Comparison of ENCODE assay signal across 18 cellular contexts in the genomic region with DNA sequence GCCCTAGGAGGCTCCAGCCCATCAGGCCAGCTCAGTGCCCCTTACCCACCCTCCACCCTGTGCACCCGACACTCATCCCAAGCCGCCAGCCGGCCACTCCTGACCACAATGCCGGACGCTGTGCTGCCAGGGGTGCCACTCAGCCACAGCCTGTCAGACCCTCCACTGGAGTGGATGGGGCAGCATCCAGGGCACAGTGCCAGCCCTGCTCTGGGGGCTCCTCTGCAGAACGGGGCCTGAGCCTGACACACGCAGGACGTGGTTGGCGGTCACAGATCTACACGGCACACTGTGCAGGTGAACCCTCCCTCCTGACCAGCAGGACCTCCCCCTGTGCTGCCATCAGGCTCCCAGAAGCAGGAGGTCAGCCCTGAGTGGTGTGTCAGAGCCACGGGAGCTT.
DNase-seq lines count a peak whose midpoint lies in the region; ATAC-seq and TF ChIP-seq lines count a peak whose summit lies in the region.
"Had no signal": no experiment of that assay in that cellular context is flagged by ENCODE, and none has a peak within 500 bp of the region (broad histone marks: within the 10 kb centered on the region; RNA-seq: fewer than 3 reads in every experiment).

No MANE protein-coding gene starts in this region.

- peaks cover 100% of the 10 kb centered on the region for H3K4me1 ChIP-seq in BLaER1
- H3K4me1 ChIP-seq in GM23338 (ENCODE audit: insufficient read depth), result no peaks in the 10 kb centered on the region
- H3K4me1 ChIP-seq in ovary (ENCODE audit: insufficient read depth), result peaks cover 25% of the 10 kb centered on the region

- TF ChIP-seq CTCF in GM23338 (conservative IDR thresholded peaks at IDR 0.05; ENCODE audit: low read depth in 2 of 2) (no peak), ovary (IDR thresholded peaks at IDR 0.05) (no peak)

- no peak for TF ChIP-seq EP300 in ovary (IDR thresholded peaks at IDR 0.05)

- peaks cover 26% of the 10 kb centered on the region for H4K20me1 ChIP-seq in BLaER1
- H4K20me1 ChIP-seq in GM23338 (replicated peaks; ENCODE audit: insufficient read depth), result no peaks in the 10 kb centered on the region

- peak overlapping the region; percentile 81; the same call in 1 of the 2 replicates for H3K27ac Mint-ChIP-seq in GM23338
- H3K27ac Mint-ChIP-seq in effector memory CD8-positive, alpha-beta T cell, result peak overlapping the region; percentile 41 to 93

- H2AFZ ChIP-seq in GM23338, result no peak overlapping the region

- no peak overlapping the region for H3K4me3 Mint-ChIP-seq in GM23338
- no peak overlapping the region for H3K4me3 Mint-ChIP-seq in effector memory CD8-positive, alpha-beta T cell
- H3K4me3 Mint-ChIP-seq: H9 had no signal

- no peak overlapping the region for H3K9ac ChIP-seq in BLaER1
- H3K9ac ChIP-seq: SK-N-SH had no signal

- ATAC-seq in GM23338 (no peak), sciatic nerve (no peak)
- no peak for ATAC-seq in effector memory CD8-positive, alpha-beta T cell (replicated peaks)

- TF ChIP-seq POLR2A in ovary (IDR thresholded peaks at IDR 0.05), result no peak

- peaks cover 19% of the 10 kb centered on the region for H3K36me3 ChIP-seq in BLaER1
- H3K36me3 ChIP-seq in GM23338 (ENCODE audit: insufficient read depth), result no peaks in the 10 kb centered on the region
- H3K36me3 ChIP-seq in ovary, result no peaks in the 10 kb centered on the region

- peaks cover 8% of the 10 kb centered on the region; the same call in 2 of the 3 replicates for H3K36me3 Mint-ChIP-seq in GM23338 (ENCODE audit: low read depth)
- no peaks in the 10 kb centered on the region for H3K36me3 Mint-ChIP-seq in effector memory CD8-positive, alpha-beta T cell (ENCODE audit: insufficient read depth)

- H3K27ac ChIP-seq in BLaER1, result peak overlapping the region; percentile 84; the same call in 1 of the 2 replicates
- H3K27ac ChIP-seq in GM23338 (ENCODE audit: low read depth), result no peak overlapping the region
- peak overlapping the region in 1 of 2 donors; percentile 79 for H3K27ac ChIP-seq in ovary
- H3K27ac ChIP-seq: C4-2B had no signal

- no peaks in the 10 kb centered on the region for H3K79me2 ChIP-seq in GM23338 (replicated peaks; ENCODE audit: insufficient read depth)

- H3K27me3 Mint-ChIP-seq in GM23338 (ENCODE audit: insufficient read depth, low read depth, poor library complexity), result peaks cover 13% of the 10 kb centered on the region
- no peaks in the 10 kb centered on the region for H3K27me3 Mint-ChIP-seq in effector memory CD8-positive, alpha-beta T cell

- H3F3A ChIP-seq in GM23338 (replicated peaks; ENCODE audit: low read depth), result no peaks in the 10 kb centered on the region

- DNase-seq in GM23338 (ENCODE audit: low spot score), result no peak
- no peak for DNase-seq in effector memory CD8-positive, alpha-beta T cell
- peak in 3 of 5 donors; percentile 60 to 70 (median 63) for DNase-seq in ovary
- DNase-seq in activated CD8-positive, alpha-beta memory T cell treated with anti-CD3 and anti-CD28 coated beads for 24 hours, result no peak
- no peak for DNase-seq in sciatic nerve (ENCODE audit: low spot score)
- DNase-seq in NCI-H748 treated with DMSO at 0.1 percent for 48 hours (lab: John Stamatoyannopoulos, UW), result no peak
- DNase-seq: GDM1, H9, NCI-H1105, NCI-H2081, NCI-H2171 treated with DMSO at 0.1 percent for 48 hours, NCI-H446, NCI-H526 treated with DMSO at 0.1 percent for 48 hours, OCI-M1, SHP77 treated with DMSO at 0.1 percent for 48 hours, SK-N-SH had no signal

- 90 to 92% (median 90%) methylated on average over 8 to 11 of the region's 11 CpGs for WGBS in ovary, 3 donors

- H3K9me3 ChIP-seq in BLaER1 (peaks cover 19% of the 10 kb centered on the region), ovary (no peaks in the 10 kb centered on the region)
- H3K9me3 ChIP-seq: SK-N-SH had no signal

- no peaks in the 10 kb centered on the region for H3K9me3 Mint-ChIP-seq in GM23338
- H3K9me3 Mint-ChIP-seq in effector memory CD8-positive, alpha-beta T cell, result no peaks in the 10 kb centered on the region
- H3K9me3 Mint-ChIP-seq: H9 had no signal

- intact Hi-C loops in ovary (cut with DNase I) (no loop called here), sciatic nerve (cut with DNase I) (no loop called here)

- no peaks in the 10 kb centered on the region for H3K9me2 ChIP-seq in GM23338 (ENCODE audit: insufficient read depth)
- H3K9me2 ChIP-seq: SK-N-SH had no signal

- no peak overlapping the region for H3K4me3 ChIP-seq in BLaER1
- H3K4me3 ChIP-seq in GM23338, result no peak overlapping the region
- H3K4me3 ChIP-seq in ovary, result no peak overlapping the region

- no peaks in the 10 kb centered on the region for H3K27me3 ChIP-seq in BLaER1
- H3K27me3 ChIP-seq in GM23338 (ENCODE audit: insufficient read depth), result no peaks in the 10 kb centered on the region
- no peaks in the 10 kb centered on the region for H3K27me3 ChIP-seq in ovary

- H3K4me1 Mint-ChIP-seq in GM23338, result no peaks in the 10 kb centered on the region
- H3K4me1 Mint-ChIP-seq in effector memory CD8-positive, alpha-beta T cell (ENCODE audit: low read depth in 2 of 2), result peaks cover 32 to 45% of the 10 kb centered on the region in 2 donors

- H3K4me2 ChIP-seq in BLaER1 (peak overlapping the region; percentile 94), GM23338 (no peak overlapping the region)
- H3K4me2 ChIP-seq: SK-N-SH had no signal

TF ChIP-seq in GM23338, 12 proteins besides CTCF, POLR2A, EP300 and RAD21 (continues in another document):
- TF ChIP-seq JUNB (IDR thresholded peaks at IDR 0.05; ENCODE audit: unreplicated experiment), result no peak
- no peak for TF ChIP-seq EZH2phosphoT487 (IDR thresholded peaks at IDR 0.05; ENCODE audit: unreplicated experiment)
- TF ChIP-seq ZNF331 (CRISPR knock-in tag; IDR thresholded peaks at IDR 0.05; ENCODE audit: low read depth), result no peak
- no peak for TF ChIP-seq POLR2AphosphoS5 (IDR thresholded peaks at IDR 0.05; ENCODE audit: low read depth)
- TF ChIP-seq, protein P1, sequence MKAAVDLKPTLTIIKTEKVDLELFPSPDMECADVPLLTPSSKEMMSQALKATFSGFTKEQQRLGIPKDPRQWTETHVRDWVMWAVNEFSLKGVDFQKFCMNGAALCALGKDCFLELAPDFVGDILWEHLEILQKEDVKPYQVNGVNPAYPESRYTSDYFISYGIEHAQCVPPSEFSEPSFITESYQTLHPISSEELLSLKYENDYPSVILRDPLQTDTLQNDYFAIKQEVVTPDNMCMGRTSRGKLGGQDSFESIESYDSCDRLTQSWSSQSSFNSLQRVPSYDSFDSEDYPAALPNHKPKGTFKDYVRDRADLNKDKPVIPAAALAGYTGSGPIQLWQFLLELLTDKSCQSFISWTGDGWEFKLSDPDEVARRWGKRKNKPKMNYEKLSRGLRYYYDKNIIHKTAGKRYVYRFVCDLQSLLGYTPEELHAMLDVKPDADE (IDR thresholded peaks at IDR 0.05), result no peak
- no peak for TF ChIP-seq STAT1 (IDR thresholded peaks at IDR 0.05; ENCODE audit: unreplicated experiment)
- TF ChIP-seq NANOG (IDR thresholded peaks at IDR 0.05; ENCODE audit: borderline replicate concordance), result no peak
- TF ChIP-seq, protein P2, sequence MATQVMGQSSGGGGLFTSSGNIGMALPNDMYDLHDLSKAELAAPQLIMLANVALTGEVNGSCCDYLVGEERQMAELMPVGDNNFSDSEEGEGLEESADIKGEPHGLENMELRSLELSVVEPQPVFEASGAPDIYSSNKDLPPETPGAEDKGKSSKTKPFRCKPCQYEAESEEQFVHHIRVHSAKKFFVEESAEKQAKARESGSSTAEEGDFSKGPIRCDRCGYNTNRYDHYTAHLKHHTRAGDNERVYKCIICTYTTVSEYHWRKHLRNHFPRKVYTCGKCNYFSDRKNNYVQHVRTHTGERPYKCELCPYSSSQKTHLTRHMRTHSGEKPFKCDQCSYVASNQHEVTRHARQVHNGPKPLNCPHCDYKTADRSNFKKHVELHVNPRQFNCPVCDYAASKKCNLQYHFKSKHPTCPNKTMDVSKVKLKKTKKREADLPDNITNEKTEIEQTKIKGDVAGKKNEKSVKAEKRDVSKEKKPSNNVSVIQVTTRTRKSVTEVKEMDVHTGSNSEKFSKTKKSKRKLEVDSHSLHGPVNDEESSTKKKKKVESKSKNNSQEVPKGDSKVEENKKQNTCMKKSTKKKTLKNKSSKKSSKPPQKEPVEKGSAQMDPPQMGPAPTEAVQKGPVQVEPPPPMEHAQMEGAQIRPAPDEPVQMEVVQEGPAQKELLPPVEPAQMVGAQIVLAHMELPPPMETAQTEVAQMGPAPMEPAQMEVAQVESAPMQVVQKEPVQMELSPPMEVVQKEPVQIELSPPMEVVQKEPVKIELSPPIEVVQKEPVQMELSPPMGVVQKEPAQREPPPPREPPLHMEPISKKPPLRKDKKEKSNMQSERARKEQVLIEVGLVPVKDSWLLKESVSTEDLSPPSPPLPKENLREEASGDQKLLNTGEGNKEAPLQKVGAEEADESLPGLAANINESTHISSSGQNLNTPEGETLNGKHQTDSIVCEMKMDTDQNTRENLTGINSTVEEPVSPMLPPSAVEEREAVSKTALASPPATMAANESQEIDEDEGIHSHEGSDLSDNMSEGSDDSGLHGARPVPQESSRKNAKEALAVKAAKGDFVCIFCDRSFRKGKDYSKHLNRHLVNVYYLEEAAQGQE (IDR thresholded peaks at IDR 0.05; ENCODE audit: unreplicated experiment), result no peak
- no peak for TF ChIP-seq CREB1 (CRISPR knock-in tag; IDR thresholded peaks at IDR 0.05; ENCODE audit: low read depth)

Comparison
In these comparisons a context has a peak if more than half of its experiments do, and no peak if none do; other contexts are left out.
1. DNase-seq: peak in ovary (3 of 5); none in GM23338 (single experiment), effector memory CD8-positive, alpha-beta T cell (0 of 3), activated CD8-positive, alpha-beta memory T cell treated with anti-CD3 and anti-CD28 coated beads for 24 hours (single experiment), sciatic nerve (single experiment) and NCI-H748 treated with DMSO at 0.1 percent for 48 hours (single experiment).